ENCODE assay signal across 8 cellular contexts in the genomic region with DNA sequence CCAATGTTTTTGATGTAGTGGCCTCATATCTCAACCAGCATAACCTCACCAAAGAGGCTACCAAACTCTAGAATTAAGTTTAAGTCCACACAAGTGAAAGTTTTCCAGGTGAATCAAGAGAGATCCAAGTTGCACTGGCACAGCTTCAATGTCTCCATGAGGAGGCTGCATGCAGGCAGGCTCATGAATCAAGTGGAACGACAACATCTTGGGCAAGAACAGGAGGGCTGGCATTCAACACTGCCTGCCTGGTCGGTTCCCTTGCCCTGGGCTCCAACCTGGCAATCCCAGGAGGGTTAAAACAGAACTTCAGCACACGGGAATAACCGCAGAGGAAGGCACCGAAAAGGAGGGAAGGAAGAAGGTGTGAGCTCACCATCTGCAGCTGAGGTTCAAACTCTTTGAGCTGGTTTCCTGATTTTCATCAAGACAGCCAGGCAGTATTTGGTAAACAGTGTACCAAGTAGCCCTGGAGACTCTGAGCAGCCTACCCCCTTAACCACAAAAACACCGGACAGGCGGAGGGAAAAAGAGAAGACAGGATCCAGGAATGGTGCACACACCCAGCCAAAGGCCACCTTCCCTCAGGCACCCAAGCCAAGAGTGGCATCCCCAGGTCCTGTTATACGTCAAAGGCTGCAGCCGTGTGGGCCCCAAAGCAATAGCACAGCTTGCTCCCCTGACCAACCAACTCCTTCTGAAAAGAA. TPM values are rescaled to one million over a fixed set of nuclear protein-coding genes. Genes with fewer than 3 reads are reported as not detected.
A peak's percentile ranks its signal among the peaks of the same experiment; 100 is the strongest.
DNase-seq lines count a peak whose midpoint lies in the region; ATAC-seq and TF ChIP-seq lines count a peak whose summit lies in the region.

No MANE protein-coding gene starts in this region.

- peak overlapping the region; percentile 67 for H3K27ac Mint-ChIP-seq in osteocyte (ENCODE audit: unreplicated experiment)

- no peaks in the 10 kb centered on the region for H3K27me3 Mint-ChIP-seq in osteocyte (ENCODE audit: unreplicated experiment)

- peak overlapping the region; percentile 87 for H3K9ac ChIP-seq in DND-41 (ENCODE audit: low read depth, low read length)
- H3K9ac ChIP-seq in endocrine pancreas (ENCODE audit: control insufficient read depth, insufficient read depth, low read length): peak overlapping the region; percentile 19

- no peaks in the 10 kb centered on the region for H3K36me3 Mint-ChIP-seq in osteocyte (ENCODE audit: unreplicated experiment)

- H3K27me3 ChIP-seq in DND-41 (ENCODE audit: insufficient read depth, low read length, poor library complexity) (no peaks in the 10 kb centered on the region), endocrine pancreas (ENCODE audit: control insufficient read depth, insufficient read depth, low read length) (no peaks in the 10 kb centered on the region)

- H3K4me3 ChIP-seq in DND-41 (ENCODE audit: low read depth in 1 of 2, low read length in 2 of 2) (peak overlapping the region; percentile 91 to 100; a peak in 3 of 4 replicates), endocrine pancreas (ENCODE audit: control insufficient read depth, insufficient read depth, low read length) (peak overlapping the region; percentile 32)

- H3K4me3 Mint-ChIP-seq in osteocyte (ENCODE audit: unreplicated experiment): peak overlapping the region; percentile 93

- H3K9me3 ChIP-seq in DND-41 (ENCODE audit: insufficient read depth, low read length, severe bottlenecking): no peaks in the 10 kb centered on the region
- H3K9me3 ChIP-seq in endocrine pancreas (ENCODE audit: control insufficient read depth, low read length): no peaks in the 10 kb centered on the region

- no peaks in the 10 kb centered on the region for H3K9me3 Mint-ChIP-seq in osteocyte (ENCODE audit: unreplicated experiment)

- H4K20me1 ChIP-seq in DND-41 (ENCODE audit: insufficient read depth, low read length): peaks cover 40% of the 10 kb centered on the region

- H3K36me3 ChIP-seq in DND-41 (ENCODE audit: insufficient read depth, low read length) (no peaks in the 10 kb centered on the region), endocrine pancreas (ENCODE audit: control insufficient read depth, insufficient read depth, low read length) (no peaks in the 10 kb centered on the region)

- H3K79me2 ChIP-seq in DND-41 (ENCODE audit: insufficient read depth, low read length): peaks cover 63% of the 10 kb centered on the region

- H3K4me1 ChIP-seq in DND-41 (ENCODE audit: insufficient read depth, low read length) (peaks cover 23% of the 10 kb centered on the region), endocrine pancreas (ENCODE audit: control insufficient read depth, insufficient read depth, low read length) (no peaks in the 10 kb centered on the region)

- H3K4me2 ChIP-seq in DND-41 (ENCODE audit: insufficient read depth, low read length): peak overlapping the region; percentile 72

- no peak overlapping the region for H2AFZ ChIP-seq in DND-41 (ENCODE audit: low read depth, low read length)

- ATAC-seq in DND-41 (ENCODE audit: insufficient read depth, low read depth): no peak

- H3K4me1 Mint-ChIP-seq in osteocyte (ENCODE audit: unreplicated experiment): peaks cover 31% of the 10 kb centered on the region

- no peak for TF ChIP-seq CTCF in DND-41 (IDR thresholded peaks at IDR 0.05; ENCODE audit: borderline replicate concordance, extremely low read depth, low read length, poor library complexity, severe bottlenecking)
- no peak for TF ChIP-seq CTCF in osteocyte (IDR thresholded peaks at IDR 0.05)

- H3K27ac ChIP-seq in DND-41 (ENCODE audit: low read length): peak overlapping the region; percentile 82; the same call in 1 of the 2 replicates

- no peak for DNase-seq in DND-41
- peak; percentile 46 for DNase-seq in NCI-H69 (lab: John Stamatoyannopoulos, UW)
- DNase-seq in osteocyte (ENCODE audit: extremely low spot score, unreplicated experiment): no peak
- no peak for DNase-seq in SW 1271 (lab: John Stamatoyannopoulos, UW)
- no peak for DNase-seq in anterior cingulate cortex (lab: John Stamatoyannopoulos, UW)
- no peak for DNase-seq in DMS114 treated with DMSO at 0.1 percent for 48 hours (lab: John Stamatoyannopoulos, UW; ENCODE audit: unreplicated experiment)
- no peak for DNase-seq in activated gamma-delta T cell treated with Interleukin-2 at 50 U/mL for 16 hours

RNA-seq across cellular contexts. Expression of a gene that starts 1.4 kb away (rescaled TPM):
- total RNA-seq in osteocyte: 51.0 and 51.7 TPM in 2 replicates
